Comparison of ENCODE assay signal across 19 cellular contexts in genomic region chr4:55080174-55080865, GRCh38. TPM values are rescaled to one million over a fixed set of nuclear protein-coding genes. Genes with fewer than 3 reads are reported as not detected.
DNase-seq lines count a peak whose midpoint lies in the region; ATAC-seq and TF ChIP-seq lines count a peak whose summit lies in the region.
"Had no signal": no experiment of that assay in that cellular context is flagged by ENCODE, and none has a peak within 500 bp of the region (broad histone marks: within the 10 kb centered on the region; RNA-seq: fewer than 3 reads in every experiment).

No MANE protein-coding gene starts in this region.

- 43% methylated on average over 9 of the region's 9 CpGs for WGBS in prostate gland

- H3K9me3 ChIP-seq in adipocyte (ENCODE audit: control insufficient read depth, low read length) (no peaks in the 10 kb centered on the region), prostate gland (no peaks in the 10 kb centered on the region)
- H3K9me3 ChIP-seq: uterus had no signal

- H3K27me3 ChIP-seq in adipocyte (replicated peaks; ENCODE audit: control insufficient read depth, insufficient read depth, low read length) (no peaks in the 10 kb centered on the region), prostate gland (replicated peaks; ENCODE audit: insufficient read depth) (no peaks in the 10 kb centered on the region)
- H3K27me3 ChIP-seq: uterus had no signal

- intact Hi-C loops in prostate gland (cut with DNase I): loop anchor here (2.0 to 5.0 kb wide), 2 partner anchors 42 to 48 kb away; no protein-coding TSS in a partner anchor

- H3K36me3 ChIP-seq in adipocyte (ENCODE audit: control insufficient read depth, insufficient read depth, low read length, severe bottlenecking): no peaks in the 10 kb centered on the region
- H3K36me3 ChIP-seq in prostate gland: no peaks in the 10 kb centered on the region
- H3K36me3 ChIP-seq: uterus had no signal

- H3K27ac ChIP-seq in prostate gland: peak overlapping the region; percentile 10 to 14

- no peak overlapping the region for H3K4me3 ChIP-seq in adipocyte (ENCODE audit: low read length)
- H3K4me3 ChIP-seq in foreskin fibroblast (ENCODE audit: low read depth in 1 of 2, low read length in 2 of 2): no peak overlapping the region
- no peak overlapping the region for H3K4me3 ChIP-seq in prostate gland
- H3K4me3 ChIP-seq: uterus had no signal

- H3K4me1 ChIP-seq in adipocyte (ENCODE audit: control insufficient read depth, insufficient read depth, low read length) (peaks cover 16% of the 10 kb centered on the region), prostate gland (replicated peaks) (no peaks in the 10 kb centered on the region)
- H3K4me1 ChIP-seq: uterus had no signal

- ATAC-seq in HG02852 (IDR thresholded peaks at IDR 0.05; ENCODE audit: unreplicated experiment): no peak

- no peak for TF ChIP-seq POLR2A in prostate gland (IDR thresholded peaks at IDR 0.05)

- no peak overlapping the region for H3K9ac ChIP-seq in adipocyte (ENCODE audit: low read length)

- peak; percentile 24 for DNase-seq in GM04504 (ENCODE audit: low read depth)
- peak; percentile 38 for DNase-seq in adipocyte (ENCODE audit: low read depth)
- peak; percentile 49 to 63 for DNase-seq in foreskin fibroblast
- no peak for DNase-seq in prostate gland (ENCODE audit: low spot score)
- no peak for DNase-seq in activated T-cell treated with anti-CD3 and anti-CD28 coated beads, Interleukin-2, amount 50 U/mL, for 48 hours
- DNase-seq in NCI-H1694 treated with DMSO at 0.1 percent for 48 hours (lab: John Stamatoyannopoulos, UW): no peak
- no peak for DNase-seq in SK-N-DZ (ENCODE audit: low spot score)
- DNase-seq: activated naive CD8-positive, alpha-beta T cell treated with anti-CD3 and anti-CD28 coated beads for 36 hours; DMS79 treated with DMSO at 0.1 percent for 48 hours; erythroblast; H7; NCI-H1105; NCI-H226; SIG-M5; stimulated activated naive CD4-positive, alpha-beta T cell treated with Interleukin-2 at 50 U/mL for 16 hours; uterus had no signal

- no peak for TF ChIP-seq CTCF in foreskin fibroblast (IDR thresholded peaks at IDR 0.05; ENCODE audit: low read depth, low read length)
- TF ChIP-seq CTCF in prostate gland (IDR thresholded peaks at IDR 0.05): no peak

RNA-seq across cellular contexts. Expression of gene KDR, which starts 45.1 kb away (rescaled TPM):
- 10 to 100 TPM; 22.7 to 23.5 TPM for total RNA-seq in prostate gland
- not detected in 2 replicates for polyA plus RNA-seq in SK-N-DZ (2014; cell fraction: cytosol; rRNA removed)
- not detected in 2 replicates for polyA plus RNA-seq in SK-N-DZ (2014; cell fraction: nucleus; rRNA removed)
- total RNA-seq: T-helper 2 cell treated with Interferon-gamma antibody and Interleukin-4, amounts not matched to agents 100 ng/mL and 5 ng/mL, for 36 hours had no signal
- polyA plus RNA-seq: BJ had no signal

Comparison
In these comparisons a context has a peak if more than half of its experiments do, and no peak if none do; other contexts are left out.
1. DNase-seq: peak in GM04504 (single experiment), adipocyte (single experiment) and foreskin fibroblast (2 of 2); none in prostate gland (single experiment), activated T-cell treated with anti-CD3 and anti-CD28 coated beads, Interleukin-2, amount 50 U/mL, for 48 hours (0 of 2), NCI-H1694 treated with DMSO at 0.1 percent for 48 hours (single experiment) and SK-N-DZ (single experiment).